ENCODE assay signal across 2 cellular contexts in the genomic region with DNA sequence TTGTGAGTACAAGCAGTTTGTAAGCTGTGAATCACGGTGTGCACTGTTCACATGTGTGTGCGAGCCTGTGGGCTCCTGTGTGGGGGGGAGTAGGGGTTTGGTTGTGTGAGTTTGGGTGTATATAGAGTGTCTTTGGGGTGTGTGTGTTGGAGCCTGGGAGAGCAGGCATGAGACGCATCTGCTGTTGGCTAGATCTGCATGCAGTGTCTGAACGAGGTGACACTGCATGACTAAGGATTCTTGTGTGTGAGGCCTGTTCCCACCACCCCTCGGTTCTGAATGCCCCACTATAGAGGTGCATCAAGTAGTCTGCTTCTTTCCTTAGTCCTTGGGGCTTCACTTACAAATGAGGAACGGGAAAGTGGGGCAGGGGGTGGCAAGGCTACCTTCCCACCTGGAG.
TF ChIP-seq lines count a peak whose summit lies in the region.

No MANE protein-coding gene starts in this region.

TF ChIP-seq in GM23338, 12 proteins besides CTCF, POLR2A, EP300 and RAD21:
- no peak for TF ChIP-seq ZNF462 (CRISPR knock-in tag; IDR thresholded peaks at IDR 0.05)
- no peak for TF ChIP-seq ZNF331 (CRISPR knock-in tag; IDR thresholded peaks at IDR 0.05; ENCODE audit: low read depth)
- no peak for TF ChIP-seq STAT1 (IDR thresholded peaks at IDR 0.05; ENCODE audit: unreplicated experiment)
- TF ChIP-seq ETS1 (IDR thresholded peaks at IDR 0.05) = no peak
- no peak for TF ChIP-seq REST (IDR thresholded peaks at IDR 0.05; ENCODE audit: unreplicated experiment)
- no peak for TF ChIP-seq EZH2 (IDR thresholded peaks at IDR 0.05; ENCODE audit: low read depth, unreplicated experiment)
- no peak for TF ChIP-seq NANOG (IDR thresholded peaks at IDR 0.05; ENCODE audit: borderline replicate concordance)

TF ChIP-seq in H1, 55 proteins besides CTCF, POLR2A, EP300 and RAD21:
- TF ChIP-seq JUN (IDR thresholded peaks at IDR 0.05; ENCODE audit: low read depth, low read length) (no peak), EGR1 (IDR thresholded peaks at IDR 0.05; ENCODE audit: borderline replicate concordance, low read depth, low read length) (no peak), BACH1 (IDR thresholded peaks at IDR 0.05; ENCODE audit: low read length) (peak; percentile 47; the same call in 1 of the 2 replicates), MAX (IDR thresholded peaks at IDR 0.05) (0 out of 2 replicates have a peak, but pooled peaks have one; percentile 31), KDM4A (IDR thresholded peaks at IDR 0.05; ENCODE audit: low read depth, low read length, severe bottlenecking) (no peak), MAFK (IDR thresholded peaks at IDR 0.05; ENCODE audit: low read depth, low read length) (peak; percentile 27; the same call in 1 of the 2 replicates), SUZ12 (IDR thresholded peaks at IDR 0.05; ENCODE audit: low read length) (no peak), ASH2L (IDR thresholded peaks at IDR 0.05; ENCODE audit: low read length) (no peak), JUND (IDR thresholded peaks at IDR 0.05; ENCODE audit: low read length) (no peak), GTF2F1 (IDR thresholded peaks at IDR 0.05; ENCODE audit: borderline replicate concordance, low read depth, low read length) (no peak)
TF ChIP-seq in H1: peak in this region for 3.
